1 cellular context compared by ENCODE assay signal in genomic region chr18:12328179-12328823, GRCh38.
TF ChIP-seq lines count a peak whose summit lies in the region.

No MANE protein-coding gene starts in this region.

TF ChIP-seq in A549, 52 proteins besides CTCF, POLR2A, EP300 and RAD21 (continued from another document):
- TF ChIP-seq NR3C1 (IDR thresholded peaks at IDR 0.05), result no peak
- no peak for TF ChIP-seq RARB (CRISPR knock-in tag; IDR thresholded peaks at IDR 0.05)
TF ChIP-seq in A549: peak in this region for 0.
